ENCODE assay signal across 26 cellular contexts in the genomic region with DNA sequence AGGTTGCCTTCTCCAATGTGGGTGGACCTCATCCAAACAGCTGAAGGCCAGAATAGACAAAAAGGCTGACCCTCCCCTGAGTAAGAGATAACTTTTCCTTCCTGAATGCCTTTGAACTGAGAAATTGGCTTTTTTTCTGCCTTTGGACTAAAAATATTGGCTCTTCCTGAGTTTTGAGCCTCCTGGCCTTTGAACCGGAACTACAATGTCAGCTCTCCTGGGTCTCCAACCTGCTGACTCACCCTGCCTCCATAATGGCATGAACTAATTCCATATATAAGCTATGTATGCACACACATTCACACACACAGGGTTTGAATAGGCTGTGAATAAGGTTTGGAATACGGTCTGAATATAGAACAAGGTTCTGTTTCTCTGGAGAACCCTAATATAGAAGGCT.
"Had no signal": no experiment of that assay in that cellular context is flagged by ENCODE, and none has a peak within 500 bp of the region (broad histone marks: within the 10 kb centered on the region; RNA-seq: fewer than 3 reads in every experiment).

No MANE protein-coding gene starts in this region.

- H3K36me3 ChIP-seq: stomach, suprapubic skin, thoracic aorta, thyroid gland, tibial artery, tibial nerve, transverse colon, upper lobe of left lung, upper lobe of right lung, uterus, vagina had no signal

- H3K9me3 ChIP-seq: stomach, suprapubic skin, testis, thoracic aorta, thyroid gland, tibial artery, tibial nerve, transverse colon, upper lobe of left lung, upper lobe of right lung, uterus, vagina had no signal

- H3K27ac ChIP-seq: stomach, suprapubic skin, testis, thoracic aorta, thyroid gland, tibial artery, tibial nerve, transverse colon, upper lobe of left lung, upper lobe of right lung, uterus, vagina had no signal

- H3K4me1 ChIP-seq: stomach, suprapubic skin, testis, thyroid gland, tibial artery, tibial nerve, transverse colon, upper lobe of left lung, upper lobe of right lung, uterus, vagina had no signal

- DNase-seq: stimulated activated CD4-positive, alpha-beta T cell treated with anti-CD3 and anti-CD28 coated beads, Interleukin-2, amount 100 ng/mL, for 48 hours; stimulated activated CD4-positive, alpha-beta T cell treated with anti-CD3 and anti-CD28 coated beads, Interleukin-4, amount 100 ng/mL, for 1 hour; stimulated activated CD4-positive, alpha-beta T cell treated with anti-CD3 and anti-CD28 coated beads, Interleukin-4, amount 100 ng/mL, for 24 hours; stimulated activated CD4-positive, alpha-beta T cell treated with anti-CD3 and anti-CD28 coated beads, Interleukin-4, amount 100 ng/mL, for 4 hours; stimulated activated CD8-positive, alpha-beta memory T cell treated with anti-CD3 and anti-CD28 coated beads, Interleukin-4, amount 100 ng/mL, for 48 hours; stimulated activated naive B cell treated with anti-CD40 and anti-IgM and Interleukin-4, amounts not matched to agents 10 μg/mL and 1 μg/mL and 100 μg/mL, for 72 hours; stimulated activated naive CD4-positive, alpha-beta T cell; stimulated activated naive CD4-positive, alpha-beta T cell treated with Interleukin-2 at 50 U/mL for 16 hours; stimulated activated naive CD8-positive, alpha-beta T cell treated with anti-CD3 and anti-CD28 coated beads, Interleukin-15, amount 100 ng/mL, for 72 hours; stimulated activated naive CD8-positive, alpha-beta T cell treated with anti-CD3 and anti-CD28 coated beads, Interleukin-15, Interleukin-2, amounts not matched to agents 100 U/mL and 50 U/mL, for 24 hours; stomach; substantia nigra; testis; thyroid gland; tibial artery; transverse colon; trophoblast cell; upper lobe of left lung; upper lobe of right lung; uterus had no signal

- H3K4me3 ChIP-seq: stomach, suprapubic skin, testis, thoracic aorta, thyroid gland, tibial artery, tibial nerve, transverse colon, upper lobe of left lung, upper lobe of right lung, uterus, vagina had no signal

- H3K27me3 ChIP-seq: suprapubic skin, testis, thyroid gland, tibial artery, tibial nerve, transverse colon, upper lobe of left lung, upper lobe of right lung, uterus, vagina had no signal

- ATAC-seq: stimulated activated effector memory CD8-positive, alpha-beta T cell treated with anti-CD3 and anti-CD28 coated beads, Interleukin-12 subunit alpha, Interleukin-12 subunit beta, amount 100 ng/mL, for 72 hours; stimulated activated memory B cell treated with anti-CD40 and anti-IgM and Interleukin-4, amounts not matched to agents 10 μg/mL and 1 μg/mL and 100 μg/mL, for 72 hours; stimulated activated naive B cell treated with anti-CD40 and anti-IgM and Interleukin-4, amounts not matched to agents 10 μg/mL and 1 μg/mL and 100 μg/mL, for 72 hours; stimulated activated naive CD8-positive, alpha-beta T cell treated with anti-CD3 and anti-CD28 coated beads, Interleukin-15, amount 100 ng/mL, for 72 hours; stimulated activated naive CD8-positive, alpha-beta T cell treated with anti-CD3 and anti-CD28 coated beads, Interleukin-15, Interleukin-2, amounts not matched to agents 100 U/mL and 50 U/mL, for 24 hours; upper lobe of right lung had no signal
